20 cellular contexts compared by ENCODE assay signal in the genomic region with DNA sequence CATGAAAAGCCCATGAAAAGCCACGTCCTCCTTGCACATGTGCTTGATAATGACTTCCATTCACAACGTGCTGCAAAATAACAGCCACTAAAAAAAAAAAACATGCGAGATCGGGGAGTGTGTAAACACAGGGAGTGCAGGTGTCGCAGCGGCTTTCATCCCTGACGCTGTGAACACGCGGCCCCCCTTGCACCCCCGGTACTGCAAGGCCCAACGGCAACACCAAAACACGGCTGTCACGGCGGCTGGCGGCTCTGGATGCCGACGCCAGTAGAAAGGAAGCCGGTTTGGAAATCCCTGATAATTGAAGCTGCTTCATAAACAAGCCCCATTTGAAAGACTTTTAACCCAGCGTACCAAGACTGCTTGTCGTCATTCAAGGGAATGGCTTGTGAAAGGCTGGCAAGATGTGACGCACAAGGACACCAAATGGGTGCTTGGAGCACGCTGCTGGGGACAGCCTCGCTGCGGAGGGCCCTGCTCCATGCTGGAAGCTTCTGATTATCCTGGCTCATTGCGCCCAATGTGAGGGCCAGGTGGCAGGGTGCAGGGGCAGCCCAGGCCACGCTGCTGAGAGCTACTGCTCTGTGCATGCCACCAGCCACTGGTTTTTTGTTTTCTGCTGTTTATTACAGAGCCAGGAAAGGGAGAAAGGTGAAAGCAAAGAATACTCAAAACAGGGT.
DNase-seq lines count a peak whose midpoint lies in the region; ATAC-seq lines count a peak whose summit lies in the region.
"Had no signal": no experiment of that assay in that cellular context is flagged by ENCODE, and none has a peak within 500 bp of the region (broad histone marks: within the 10 kb centered on the region; RNA-seq: fewer than 3 reads in every experiment).

No MANE protein-coding gene starts in this region.

- no peak overlapping the region for H3K27ac ChIP-seq in naive thymus-derived CD4-positive, alpha-beta T cell (ENCODE audit: low read depth, low read length)
- H3K27ac ChIP-seq: gastroesophageal sphincter, right lobe of liver, vagina had no signal

- H3K4me1 ChIP-seq in naive thymus-derived CD4-positive, alpha-beta T cell (ENCODE audit: control insufficient read depth in 2 of 2, insufficient read depth in 2 of 2, low read length in 2 of 2) = no peaks in the 10 kb centered on the region
- H3K4me1 ChIP-seq: gastroesophageal sphincter, right lobe of liver had no signal

- POLR2A ChIA-PET in naive thymus-derived CD4-positive, alpha-beta T cell (lab: Charles Lee) = no interaction called here

- peaks cover 0 to 25% (median 20%) of the 10 kb centered on the region in 5 donors for H3K27me3 Mint-ChIP-seq in naive thymus-derived CD4-positive, alpha-beta T cell

- no peak overlapping the region for H3K4me3 ChIP-seq in naive thymus-derived CD4-positive, alpha-beta T cell (ENCODE audit: low read length)
- H3K4me3 ChIP-seq: gastroesophageal sphincter, right lobe of liver, vagina had no signal

- CTCF ChIA-PET in naive thymus-derived CD4-positive, alpha-beta T cell (lab: Charles Lee) = no interaction called here

- ATAC-seq in naive thymus-derived CD4-positive, alpha-beta T cell = no peak
- no peak for ATAC-seq in HG02970 (IDR thresholded peaks at IDR 0.05; ENCODE audit: low FRiP score, unreplicated experiment)
- ATAC-seq: gastroesophageal sphincter, left ventricle myocardium superior, right lobe of liver, Right ventricle myocardium inferior had no signal

- no peak overlapping the region for H3K27ac Mint-ChIP-seq in naive thymus-derived CD4-positive, alpha-beta T cell
- H3K27ac Mint-ChIP-seq: activated CD4-positive, alpha-beta T cell treated with anti-CD3 and anti-CD28 coated beads, Interleukin-2, amount 10 ng/mL, durations not matched to agents 24 days and 14 days; B cell had no signal

- intact Hi-C loops in posterior cingulate gyrus (cut with DNase I) = no loop called here
- intact Hi-C loops in naive thymus-derived CD4-positive, alpha-beta T cell (cut with micrococcal nuclease) = no loop called here

- H3K9me3 ChIP-seq in naive thymus-derived CD4-positive, alpha-beta T cell (ENCODE audit: control insufficient read depth in 2 of 3, low read length in 3 of 3) = no peaks in the 10 kb centered on the region
- H3K9me3 ChIP-seq: gastroesophageal sphincter, right lobe of liver, vagina had no signal

- H3K36me3 Mint-ChIP-seq in naive thymus-derived CD4-positive, alpha-beta T cell = no peaks in the 10 kb centered on the region

- H3K4me3 Mint-ChIP-seq in naive thymus-derived CD4-positive, alpha-beta T cell = no peak overlapping the region
- H3K4me3 Mint-ChIP-seq: activated CD4-positive, alpha-beta T cell treated with anti-CD3 and anti-CD28 coated beads, Interleukin-2, amount 10 ng/mL, durations not matched to agents 24 days and 14 days; B cell had no signal

- no peaks in the 10 kb centered on the region for H3K27me3 ChIP-seq in naive thymus-derived CD4-positive, alpha-beta T cell (ENCODE audit: control insufficient read depth in 2 of 2, insufficient read depth in 2 of 2, low read length in 2 of 2)
- H3K27me3 ChIP-seq: right lobe of liver, vagina had no signal

- H3K9me3 Mint-ChIP-seq in naive thymus-derived CD4-positive, alpha-beta T cell = no peaks in the 10 kb centered on the region
- H3K9me3 Mint-ChIP-seq: activated CD4-positive, alpha-beta T cell treated with anti-CD3 and anti-CD28 coated beads, Interleukin-2, amount 10 ng/mL, durations not matched to agents 24 days and 14 days had no signal

- in situ Hi-C loops in G401 (cut with HindIII; ENCODE audit: low sequenced_read_pairs) = no loop called here

- H3K4me1 Mint-ChIP-seq in naive thymus-derived CD4-positive, alpha-beta T cell = no peaks in the 10 kb centered on the region
- H3K4me1 Mint-ChIP-seq: activated CD4-positive, alpha-beta T cell treated with anti-CD3 and anti-CD28 coated beads, Interleukin-2, amount 10 ng/mL, durations not matched to agents 24 days and 14 days; B cell had no signal

- DNase-seq in DMS153 treated with DMSO at 0.1 percent for 48 hours (lab: John Stamatoyannopoulos, UW; ENCODE audit: unreplicated experiment) (peak; percentile 27), NCI-H1417 treated with DMSO at 0.1 percent for 48 hours (lab: John Stamatoyannopoulos, UW) (peak; percentile 4), fibroblast of peridontal ligament (ENCODE audit: extremely low read depth) (peak; percentile 32), posterior cingulate gyrus (peak in 6 of 10 donors; percentile 10 to 84 (median 26)), G401 (ENCODE audit: low spot score) (no peak)
- DNase-seq in naive thymus-derived CD4-positive, alpha-beta T cell = no peak
- DNase-seq: activated CD4-positive, alpha-beta T cell treated with anti-CD3 and anti-CD28 coated beads, Interleukin-2, amount 10 ng/mL, durations not matched to agents 24 days and 14 days; activated effector memory CD4-positive, alpha-beta T cell treated with anti-CD3 and anti-CD28 coated beads, Interleukin-2, amount 50 U/mL, for 16 hours; amniotic stem cell; left ventricle myocardium superior; NCI-H1436 treated with DMSO at 0.1 percent for 48 hours; NCI-H510A treated with DMSO at 0.1 percent for 48 hours; occipital lobe; stimulated activated CD4-positive, alpha-beta T cell treated with anti-CD3 and anti-CD28 coated beads, Interleukin-2, amount 100 ng/mL, for 24 hours had no signal

- H3K36me3 ChIP-seq in naive thymus-derived CD4-positive, alpha-beta T cell (ENCODE audit: control insufficient read depth in 2 of 3, insufficient read depth in 3 of 3, low read length in 3 of 3) = no peaks in the 10 kb centered on the region
- H3K36me3 ChIP-seq: gastroesophageal sphincter, right lobe of liver, vagina had no signal

Comparison
In these comparisons a context has a peak if more than half of its experiments do, and no peak if none do; other contexts are left out.
1. DNase-seq: peak in DMS153 treated with DMSO at 0.1 percent for 48 hours (single experiment), NCI-H1417 treated with DMSO at 0.1 percent for 48 hours (single experiment), fibroblast of peridontal ligament (single experiment) and posterior cingulate gyrus (6 of 10); none in naive thymus-derived CD4-positive, alpha-beta T cell (0 of 9) and G401 (single experiment).